In the genomic region with DNA sequence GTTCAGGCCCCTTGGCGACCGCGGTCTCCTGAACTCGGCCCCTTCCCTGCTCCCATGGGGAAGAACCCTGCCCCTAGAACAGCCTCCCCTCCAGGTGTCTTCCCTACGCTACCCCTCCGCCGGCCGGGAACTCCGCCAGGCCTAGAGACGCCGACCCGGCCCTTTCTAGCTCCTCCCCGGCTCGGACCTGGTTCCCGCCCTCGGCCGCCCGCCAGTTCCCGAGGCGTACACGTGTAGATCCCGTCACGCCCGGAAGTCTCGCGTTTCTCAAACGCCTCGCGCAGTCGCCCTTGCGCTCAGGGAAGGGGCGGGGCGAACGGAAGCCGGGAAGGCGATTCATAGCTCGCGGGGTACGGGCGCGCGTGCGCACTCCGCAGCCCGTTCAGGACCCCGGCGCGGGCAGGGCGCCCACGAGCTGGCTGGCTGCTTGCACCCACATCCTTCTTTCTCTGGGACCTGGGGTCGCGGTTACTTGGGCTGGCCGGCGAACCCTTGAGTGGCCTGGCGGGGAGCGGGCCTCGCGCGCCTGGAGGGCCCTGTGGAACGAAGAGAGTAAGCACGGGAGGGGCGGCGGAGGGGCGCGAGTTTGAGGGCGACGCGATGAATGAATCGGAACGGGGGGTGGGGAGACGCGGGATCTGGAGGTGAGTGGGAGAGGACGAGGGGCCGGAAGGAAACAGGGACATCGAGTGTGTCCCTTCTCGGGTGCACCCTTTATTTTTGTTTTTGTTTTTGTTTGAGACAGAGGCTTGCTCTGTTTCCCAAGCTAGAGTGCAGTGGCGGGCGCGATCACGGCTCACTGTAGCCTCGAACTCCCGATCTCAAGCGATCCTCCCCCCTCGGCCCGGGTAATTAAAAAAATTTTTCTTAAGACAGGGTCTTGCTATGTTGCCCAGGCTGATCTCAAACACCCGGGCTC, we compare ENCODE assay signal across 8 cellular contexts. TPM values are rescaled to one million over a fixed set of nuclear protein-coding genes. Genes with fewer than 3 reads are reported as not detected.
A peak's percentile ranks its signal among the peaks of the same experiment; 100 is the strongest.
DNase-seq lines count a peak whose midpoint lies in the region; ATAC-seq lines count a peak whose summit lies in the region.

A gene (plus strand): TSS at position 369 of the 919 bp plus-strand sequence. CDS start 710 bp downstream, outside the sequence.

- H3K36me3 ChIP-seq in BLaER1 = peaks cover 24% of the 10 kb centered on the region

- H3K4me1 Mint-ChIP-seq in activated CD4-positive, alpha-beta T cell treated with anti-CD3 and anti-CD28 coated beads, Interleukin-2, amount 10 ng/mL, durations not matched to agents 7 days and 5 days = peaks cover 22% of the 10 kb centered on the region

- peak within 1 kb of the TSS; percentile 97 for H3K9ac ChIP-seq in BLaER1

- H3K27ac Mint-ChIP-seq in activated CD4-positive, alpha-beta T cell treated with anti-CD3 and anti-CD28 coated beads, Interleukin-2, amount 10 ng/mL, durations not matched to agents 7 days and 5 days = peak within 1 kb of the TSS; percentile 97

- peak within 1 kb of the TSS; percentile 94 for H3K4me3 Mint-ChIP-seq in activated CD4-positive, alpha-beta T cell treated with anti-CD3 and anti-CD28 coated beads, Interleukin-2, amount 10 ng/mL, durations not matched to agents 7 days and 5 days

- peaks cover 8% of the 10 kb centered on the region for H3K36me3 Mint-ChIP-seq in activated CD4-positive, alpha-beta T cell treated with anti-CD3 and anti-CD28 coated beads, Interleukin-2, amount 10 ng/mL, durations not matched to agents 7 days and 5 days (ENCODE audit: low read depth)

- H3K4me3 ChIP-seq in BLaER1 = peak within 1 kb of the TSS; percentile 92

- H3K27ac ChIP-seq in BLaER1 = peak within 1 kb of the TSS; percentile 95

- peak within 1 kb of the TSS; percentile 100 for H3K4me2 ChIP-seq in BLaER1

- peaks cover 42% of the 10 kb centered on the region for H3K4me1 ChIP-seq in BLaER1

- POLR2A ChIA-PET in activated CD4-positive, alpha-beta T cell treated with anti-CD3 and anti-CD28 coated beads, Interleukin-2, amount 10 ng/mL, durations not matched to agents 7 days and 5 days (lab: Charles Lee) = interaction anchor here (0.6 to 1.2 kb wide), 4 partner anchors 94 to 278 kb away, joined by 3 to 5 read pairs (median 4); a partner anchor contains a TSS

- ATAC-seq in GM19328 (IDR thresholded peaks at IDR 0.05; ENCODE audit: unreplicated experiment) (peak; percentile 88), HG03520 (IDR thresholded peaks at IDR 0.05; ENCODE audit: unreplicated experiment) (peak; percentile 87)

- no peaks in the 10 kb centered on the region for H3K27me3 ChIP-seq in BLaER1

- peaks cover 16% of the 10 kb centered on the region for H4K20me1 ChIP-seq in BLaER1

- no peaks in the 10 kb centered on the region for H3K9me3 Mint-ChIP-seq in activated CD4-positive, alpha-beta T cell treated with anti-CD3 and anti-CD28 coated beads, Interleukin-2, amount 10 ng/mL, durations not matched to agents 7 days and 5 days

- H3K27me3 Mint-ChIP-seq in activated CD4-positive, alpha-beta T cell treated with anti-CD3 and anti-CD28 coated beads, Interleukin-2, amount 10 ng/mL, durations not matched to agents 7 days and 5 days = peaks cover 5% of the 10 kb centered on the region

- no peaks in the 10 kb centered on the region for H3K9me3 ChIP-seq in BLaER1

- DNase-seq in NCI-H69 (lab: John Stamatoyannopoulos, UW) = peak; percentile 100
- peak; percentile 99 for DNase-seq in activated CD4-positive, alpha-beta T cell treated with anti-CD3 and anti-CD28 coated beads, Interleukin-2, amount 10 ng/mL, durations not matched to agents 7 days and 5 days
- peak; percentile 90 for DNase-seq in cortex of kidney (lab: John Stamatoyannopoulos, UW)
- DNase-seq in left kidney (ENCODE audit: low read depth, low spot score) = peak; percentile 99
- DNase-seq in stimulated activated CD4-positive, alpha-beta T cell treated with anti-CD3 and anti-CD28 coated beads, Interleukin-2, amount 100 ng/mL, for 24 hours = peak; percentile 99 to 100

- CTCF ChIA-PET in activated CD4-positive, alpha-beta T cell treated with anti-CD3 and anti-CD28 coated beads, Interleukin-2, amount 10 ng/mL, durations not matched to agents 7 days and 5 days (lab: Charles Lee) = interaction anchor here (0.5 to 3.2 kb wide), 52 partner anchors 10 to 800 kb away, joined by 3 to 40 read pairs (median 4); a partner anchor contains a TSS

RNA-seq across cellular contexts. Expression of the gene that starts here (rescaled TPM):
- 10 to 100 TPM; 39.9 to 40.5 TPM for total RNA-seq in activated CD4-positive, alpha-beta T cell treated with anti-CD3 and anti-CD28 coated beads, Interleukin-2, amount 10 ng/mL, durations not matched to agents 7 days and 5 days

Comparison
In these comparisons a context has a peak if more than half of its experiments do, and no peak if none do; other contexts are left out.
1. Peak in every context shown above with its lines: DNase-seq, ATAC-seq, H3K4me3 ChIP-seq and H3K27ac ChIP-seq.